In the genomic region with DNA sequence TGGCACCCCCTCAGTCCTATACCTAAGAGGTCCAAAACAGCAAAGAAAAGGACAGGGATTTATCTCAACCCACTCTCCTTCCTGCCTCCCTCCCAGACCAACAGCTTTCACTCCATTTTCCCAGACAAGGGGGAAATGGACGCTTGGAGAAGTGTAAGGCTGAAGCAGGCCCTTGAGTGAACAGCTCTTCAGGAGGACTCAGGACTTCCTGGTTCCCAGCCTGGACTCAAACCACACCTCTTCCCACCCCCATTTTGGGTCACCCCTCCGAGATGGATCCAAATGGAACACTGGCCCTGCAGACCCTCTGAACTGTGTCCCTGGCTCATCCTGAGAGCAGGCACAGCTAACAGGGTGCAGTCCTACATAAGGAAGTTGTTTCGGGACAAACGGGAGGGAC, we compare ENCODE assay signal across 9 cellular contexts. TPM values are rescaled to one million over a fixed set of nuclear protein-coding genes. Genes with fewer than 3 reads are reported as not detected.
DNase-seq lines count a peak whose midpoint lies in the region; ATAC-seq, FAIRE-seq and TF ChIP-seq lines count a peak whose summit lies in the region.
"Had no signal": no experiment of that assay in that cellular context is flagged by ENCODE, and none has a peak within 500 bp of the region (broad histone marks: within the 10 kb centered on the region; RNA-seq: fewer than 3 reads in every experiment).

No MANE protein-coding gene starts in this region.

- no peaks in the 10 kb centered on the region for H3K9me3 Mint-ChIP-seq in activated naive CD4-positive, alpha-beta T cell treated with anti-CD3 and anti-CD28 coated beads, Interleukin-2, amount 10 ng/mL, durations not matched to agents 7 days and 5 days

- H3K27ac Mint-ChIP-seq in activated naive CD4-positive, alpha-beta T cell treated with anti-CD3 and anti-CD28 coated beads, Interleukin-2, amount 10 ng/mL, durations not matched to agents 7 days and 5 days, result peak overlapping the region; percentile 78

- intact Hi-C loops in heart right ventricle (cut with DNase I) (loop anchor here in 4 of 10 donors (1.0 to 5.0 kb wide), 3 partner anchors 36 to 39 kb away; a partner anchor contains a TSS), left cardiac atrium (cut with DNase I) (no loop called here), HepG2 (cut with micrococcal nuclease; ENCODE audit: unreplicated experiment) (no loop called here)

- 2 to 4% methylated on average over 4 of the region's 4 CpGs for WGBS in heart right ventricle, 2 donors
- WGBS in HepG2 (ENCODE audit: low lambda C conversion rate), result 0% methylated on average over 4 of the region's 4 CpGs
- WGBS in tibial nerve, 2 donors, result 0 to 3% methylated on average over 4 of the region's 4 CpGs

- CTCF ChIA-PET in activated naive CD4-positive, alpha-beta T cell treated with anti-CD3 and anti-CD28 coated beads, Interleukin-2, amount 10 ng/mL, durations not matched to agents 7 days and 5 days (lab: Charles Lee), result interaction anchor here (0.6 to 3.0 kb wide), 7 partner anchors 10 to 178 kb away, joined by 3 to 18 read pairs (median 3); no protein-coding TSS in a partner anchor
- CTCF ChIA-PET in HepG2 (lab: Yijun Ruan, JAX; ENCODE audit: low intra/inter-chr PET ratio, low total read pairs), result no interaction called here

- peaks cover 60% of the 10 kb centered on the region for H3K79me2 ChIP-seq in HepG2 (ENCODE audit: insufficient read depth, low read length)

- no peak for TF ChIP-seq CTCF in heart right ventricle (IDR thresholded peaks at IDR 0.05)
- no peak for TF ChIP-seq CTCF in HepG2 (CRISPR knock-in tag; IDR thresholded peaks at IDR 0.05)
- TF ChIP-seq CTCF in tibial nerve (IDR thresholded peaks at IDR 0.05), result no peak

- peak overlapping the region; percentile 92 for H3K4me3 Mint-ChIP-seq in activated naive CD4-positive, alpha-beta T cell treated with anti-CD3 and anti-CD28 coated beads, Interleukin-2, amount 10 ng/mL, durations not matched to agents 7 days and 5 days

- no peak for TF ChIP-seq EP300 in HepG2 (IDR thresholded peaks at IDR 0.05; ENCODE audit: low read depth in 2 of 2, low read length in 2 of 2)
- no peak for TF ChIP-seq EP300 in HepG2 (CRISPR knock-in tag; IDR thresholded peaks at IDR 0.05; ENCODE audit: borderline replicate concordance)
- TF ChIP-seq EP300 in tibial nerve (IDR thresholded peaks at IDR 0.05), result no peak

- no peak for DNase-seq in heart right ventricle
- DNase-seq in left cardiac atrium, result no peak
- DNase-seq in activated naive CD4-positive, alpha-beta T cell treated with anti-CD3 and anti-CD28 coated beads, Interleukin-2, amount 10 ng/mL, durations not matched to agents 7 days and 5 days, result peak; percentile 36
- no peak for DNase-seq in HepG2 (ENCODE audit: low spot score)
- no peak for DNase-seq in tibial nerve (ENCODE audit: low spot score in 2 of 2)
- no peak for DNase-seq in NAMALWA (ENCODE audit: low spot score)
- no peak for DNase-seq in NCI-H526 (lab: John Stamatoyannopoulos, UW)
- DNase-seq in cerebellar nuclear complex (lab: John Stamatoyannopoulos, UW), result no peak

- H3K4me3 ChIP-seq in heart right ventricle (peak overlapping the region in 9 of 10 donors; percentile 74 to 99 (median 98)), HepG2 (replicated peaks in 1 of 3; ENCODE audit: insufficient read depth in 1 of 3, low read depth in 2 of 3, low read length in 3 of 3) (peak overlapping the region; percentile 95 to 100 (median 98)), tibial nerve (peak overlapping the region; percentile 79 to 100 (median 95))

- ATAC-seq in heart right ventricle (no peak), left cardiac atrium (no peak), HepG2 (no peak)

- peaks cover 31% of the 10 kb centered on the region for H3K36me3 Mint-ChIP-seq in activated naive CD4-positive, alpha-beta T cell treated with anti-CD3 and anti-CD28 coated beads, Interleukin-2, amount 10 ng/mL, durations not matched to agents 7 days and 5 days

- no peak for TF ChIP-seq RAD21 in HepG2 (CRISPR knock-in tag; IDR thresholded peaks at IDR 0.05)

- in situ Hi-C loops in HepG2 (cut with HindIII; ENCODE audit: extremely low pct_ligation_motif_present, low pct_unique_long_range_greater_than_20kb), result no loop called here

- peak overlapping the region; percentile 98; the same call in 1 of the 2 replicates for H3K9ac ChIP-seq in HepG2 (ENCODE audit: insufficient read depth, low read depth, low read length)

- POLR2A ChIA-PET in HepG2 (lab: Yijun Ruan, JAX), result interaction anchor here (1.3 to 1.7 kb wide), 3 partner anchors 12 to 207 kb away, joined by 3 to 6 read pairs (median 6); a partner anchor contains a TSS

- no TSS peak for BruUV-seq in HepG2 (replicated peaks; lab: Mats Ljungman, UMichigan)

- H3K4me1 ChIP-seq in heart right ventricle (peaks cover 24 to 63% (median 53%) of the 10 kb centered on the region in 9 donors), HepG2 (ENCODE audit: insufficient read depth, low read length) (peaks cover 49% of the 10 kb centered on the region), tibial nerve (peaks cover 0 to 52% (median 41%) of the 10 kb centered on the region in 4 donors)

- no peak overlapping the region for H2AFZ ChIP-seq in HepG2 (ENCODE audit: low read length)

- H3K27ac ChIP-seq in heart right ventricle, result peak overlapping the region in 8 of 10 donors; percentile 95 to 100 (median 99)
- H3K27ac ChIP-seq in HepG2 (ENCODE audit: extremely low read length, insufficient read depth, low read length), result no peak overlapping the region
- peak overlapping the region in 3 of 4 donors; percentile 44 to 99 (median 93) for H3K27ac ChIP-seq in tibial nerve

- peaks cover 56% of the 10 kb centered on the region for H3K4me1 Mint-ChIP-seq in activated naive CD4-positive, alpha-beta T cell treated with anti-CD3 and anti-CD28 coated beads, Interleukin-2, amount 10 ng/mL, durations not matched to agents 7 days and 5 days

- no peak for FAIRE-seq in HepG2 (lab: Jason Lieb, UNC)
- FAIRE-seq: colon had no signal

- no peak for TF ChIP-seq POLR2A in HepG2 (IDR thresholded peaks at IDR 0.05; ENCODE audit: insufficient read depth in 1 of 2, low read depth in 2 of 2, low read length in 2 of 2)
- TF ChIP-seq POLR2A in tibial nerve (IDR thresholded peaks at IDR 0.05), result no peak

- H3K36me3 ChIP-seq in heart right ventricle (peaks cover 0 to 28% (median 21%) of the 10 kb centered on the region in 9 donors), HepG2 (replicated peaks in 1 of 2; ENCODE audit: control insufficient read depth in 1 of 2, insufficient read depth in 2 of 2, low read length in 2 of 2) (peaks cover 18 to 30% of the 10 kb centered on the region in 2 experiments), tibial nerve (peaks cover 0 to 19% (median 17%) of the 10 kb centered on the region in 3 donors)

- peak overlapping the region; percentile 98 for H3K4me2 ChIP-seq in HepG2 (ENCODE audit: low read depth, low read length)

- H3K9me3 ChIP-seq in heart right ventricle (no peaks in the 10 kb centered on the region), HepG2 (ENCODE audit: low read length) (no peaks in the 10 kb centered on the region), tibial nerve (no peaks in the 10 kb centered on the region)

- H3K27me3 ChIP-seq in heart right ventricle (no peaks in the 10 kb centered on the region), HepG2 (ENCODE audit: control insufficient read depth in 1 of 2, insufficient read depth in 2 of 2, low read length in 2 of 2) (no peaks in the 10 kb centered on the region; a peak in 1 of 5 replicates), tibial nerve (no peaks in the 10 kb centered on the region)

- peaks cover 56% of the 10 kb centered on the region for H4K20me1 ChIP-seq in HepG2 (ENCODE audit: insufficient read depth, low read length)

- peaks cover 5% of the 10 kb centered on the region for H3K27me3 Mint-ChIP-seq in activated naive CD4-positive, alpha-beta T cell treated with anti-CD3 and anti-CD28 coated beads, Interleukin-2, amount 10 ng/mL, durations not matched to agents 7 days and 5 days

RNA-seq across cellular contexts. Expression of a gene that starts 2.7 kb away (rescaled TPM):
- total RNA-seq in heart right ventricle (10 to 100 TPM; 32.6 to 65.3 (median 54.2) TPM), left cardiac atrium (10 to 100 TPM; 44.1 to 47.4 TPM), HepG2 (2016; rRNA removed; fragmentation: Illumina TruSeq; extraction: Trizol) (10.4 and 25.7 TPM in 2 replicates), tibial nerve (100 to 1,000 TPM in 1 of 4 donors, 10 to 100 TPM in 3; 53.5 to 102 (median 76.9) TPM)
- polyA plus RNA-seq in heart right ventricle (10 to 100 TPM in 1 of 2 donors, 1 to 10 TPM in 1; 9.6 to 60.6 TPM), HepG2 (2011; rRNA removed) (8.1 and 8.2 TPM in 2 replicates)
- total RNA-seq in HepG2 (2016; cell fraction: cytosol; rRNA removed; fragmentation: Illumina TruSeq; extraction: Trizol; ENCODE audit: low read depth), result 3.8 and 5.1 TPM in 2 replicates
- total RNA-seq in HepG2 (2016; cell fraction: insoluble cytoplasmic fraction; rRNA removed; fragmentation: Illumina TruSeq; extraction: Trizol), result 9.4 and 20.2 TPM in 2 replicates
- 7.5 and 9.1 TPM in 2 replicates for total RNA-seq in HepG2 (2016; cell fraction: membrane; rRNA removed; fragmentation: Illumina TruSeq; extraction: Trizol)
- total RNA-seq in HepG2 (2016; cell fraction: nucleus; rRNA removed; fragmentation: Illumina TruSeq; extraction: Trizol), result 25.5 and 28.3 TPM in 2 replicates
- polyA plus RNA-seq in HepG2 (2011; cell fraction: cytosol; rRNA removed), result 5.0 and 6.5 TPM in 2 replicates
- polyA plus RNA-seq in HepG2 (2011; cell fraction: nucleus; rRNA removed), result 41.1 and 48.4 TPM in 2 replicates
- 20.0 and 20.6 TPM in 2 replicates for polyA plus RNA-seq in HepG2 (2012)
- polyA plus RNA-seq in HepG2 (2016; cell fraction: cytosol; fragmentation: Illumina TruSeq; extraction: Trizol; ENCODE audit: low read depth), result 0.52 and 0.66 TPM in 2 replicates
- polyA plus RNA-seq in HepG2 (2016; cell fraction: insoluble cytoplasmic fraction; fragmentation: Illumina TruSeq; extraction: Trizol; ENCODE audit: low read depth), result 18.4 and 23.1 TPM in 2 replicates
- 1.3 and 2.4 TPM in 2 replicates for polyA plus RNA-seq in HepG2 (2016; cell fraction: membrane; fragmentation: Illumina TruSeq; extraction: Trizol; ENCODE audit: low read depth)
- 78.2 and 102 TPM in 2 replicates for polyA plus RNA-seq in HepG2 (2016; cell fraction: nucleus; fragmentation: Illumina TruSeq; extraction: Trizol; ENCODE audit: insufficient read depth, low read depth)
- polyA minus RNA-seq in HepG2 (2011; rRNA and poly(A)+ RNA removed; ENCODE audit: low replicate concordance), result 12.2 and 28.0 TPM in 2 replicates
- polyA minus RNA-seq in HepG2 (2011; cell fraction: cytosol; rRNA and poly(A)+ RNA removed), result 19.4 and 23.5 TPM in 2 replicates
- polyA minus RNA-seq in HepG2 (2011; cell fraction: nucleus; rRNA and poly(A)+ RNA removed), result 32.2 and 33.3 TPM in 2 replicates

RNA-seq across cellular contexts. Expression of a gene that starts 11.9 kb away (rescaled TPM):
- total RNA-seq in heart right ventricle (1 to 10 TPM in 2 of 10 donors, under 1 TPM in 6, not detected in 2; 0.23 to 1.9 (median 0.41) TPM), left cardiac atrium (under 1 TPM; 0.24 to 0.41 TPM), HepG2 (2016; rRNA removed; fragmentation: Illumina TruSeq; extraction: Trizol) (1.4 and 1.6 TPM in 2 replicates), tibial nerve (1 to 10 TPM in 2 of 4 donors, not detected in 2; 1.1 to 4.3 TPM)
- polyA plus RNA-seq in heart right ventricle (under 1 TPM; 0.43 to 0.73 TPM), HepG2 (2011; rRNA removed) (2.5 and 2.9 TPM in 2 replicates)
- total RNA-seq in HepG2 (2016; cell fraction: cytosol; rRNA removed; fragmentation: Illumina TruSeq; extraction: Trizol; ENCODE audit: low read depth), result 0.71 and 0.79 TPM in 2 replicates
- 1.5 and 1.9 TPM in 2 replicates for total RNA-seq in HepG2 (2016; cell fraction: insoluble cytoplasmic fraction; rRNA removed; fragmentation: Illumina TruSeq; extraction: Trizol)
- 0.62 and 1.0 TPM in 2 replicates for total RNA-seq in HepG2 (2016; cell fraction: membrane; rRNA removed; fragmentation: Illumina TruSeq; extraction: Trizol)
- total RNA-seq in HepG2 (2016; cell fraction: nucleus; rRNA removed; fragmentation: Illumina TruSeq; extraction: Trizol), result 0.75 and 1.0 TPM in 2 replicates
- polyA plus RNA-seq in HepG2 (2011; cell fraction: cytosol; rRNA removed), result 2.7 and 2.8 TPM in 2 replicates
- 2.0 and 2.7 TPM in 2 replicates for polyA plus RNA-seq in HepG2 (2011; cell fraction: nucleus; rRNA removed)
- polyA plus RNA-seq in HepG2 (2012), result 2.3 and 3.2 TPM in 2 replicates
- 0.21 and 0.42 TPM in 2 replicates for polyA plus RNA-seq in HepG2 (2016; cell fraction: cytosol; fragmentation: Illumina TruSeq; extraction: Trizol; ENCODE audit: low read depth)
- polyA plus RNA-seq in HepG2 (2016; cell fraction: insoluble cytoplasmic fraction; fragmentation: Illumina TruSeq; extraction: Trizol; ENCODE audit: low read depth), result 1.2 and 1.3 TPM in 2 replicates
- polyA plus RNA-seq in HepG2 (2016; cell fraction: membrane; fragmentation: Illumina TruSeq; extraction: Trizol; ENCODE audit: low read depth), result 0.52 and 0.79 TPM in 2 replicates
- 1.3 and 1.8 TPM in 2 replicates for polyA plus RNA-seq in HepG2 (2016; cell fraction: nucleus; fragmentation: Illumina TruSeq; extraction: Trizol; ENCODE audit: insufficient read depth, low read depth)
- 4.3 TPM in 2 replicates for polyA minus RNA-seq in HepG2 (2011; rRNA and poly(A)+ RNA removed; ENCODE audit: low replicate concordance)
- polyA minus RNA-seq in HepG2 (2011; cell fraction: cytosol; rRNA and poly(A)+ RNA removed), result 0.88 and 0.89 TPM in 2 replicates
- 0.62 and 0.90 TPM in 2 replicates for polyA minus RNA-seq in HepG2 (2011; cell fraction: nucleus; rRNA and poly(A)+ RNA removed)

RNA-seq across cellular contexts. Expression of a gene that starts 36.7 kb away (rescaled TPM):
- 1 to 10 TPM in 2 of 10 donors, under 1 TPM in 8; 0.32 to 1.6 (median 0.74) TPM for total RNA-seq in heart right ventricle
- polyA plus RNA-seq in heart right ventricle, result 1 to 10 TPM in 1 of 2 donors, under 1 TPM in 1; 0.37 to 1.2 TPM
- 1 to 10 TPM in 1 of 2 donors, under 1 TPM in 1; 0.97 to 1.0 TPM for total RNA-seq in left cardiac atrium
- total RNA-seq in HepG2 (2016; rRNA removed; fragmentation: Illumina TruSeq; extraction: Trizol), result not detected in 2 replicates
- total RNA-seq in HepG2 (2016; cell fraction: cytosol; rRNA removed; fragmentation: Illumina TruSeq; extraction: Trizol; ENCODE audit: low read depth), result not detected in 2 replicates
- total RNA-seq in HepG2 (2016; cell fraction: insoluble cytoplasmic fraction; rRNA removed; fragmentation: Illumina TruSeq; extraction: Trizol), result not detected in 2 replicates
- total RNA-seq in HepG2 (2016; cell fraction: membrane; rRNA removed; fragmentation: Illumina TruSeq; extraction: Trizol), result not detected in 2 replicates
- total RNA-seq in HepG2 (2016; cell fraction: nucleus; rRNA removed; fragmentation: Illumina TruSeq; extraction: Trizol), result not detected in 2 replicates
- not detected in 2 replicates for polyA plus RNA-seq in HepG2 (2011; rRNA removed)
- polyA plus RNA-seq in HepG2 (2011; cell fraction: cytosol; rRNA removed), result not detected in 2 replicates
- 0.03 and 0.10 TPM in 2 replicates for polyA plus RNA-seq in HepG2 (2011; cell fraction: nucleus; rRNA removed)
- not detected in 2 replicates for polyA plus RNA-seq in HepG2 (2012)
- not detected in 2 replicates for polyA plus RNA-seq in HepG2 (2016; cell fraction: cytosol; fragmentation: Illumina TruSeq; extraction: Trizol; ENCODE audit: low read depth)
- not detected in 2 replicates for polyA plus RNA-seq in HepG2 (2016; cell fraction: insoluble cytoplasmic fraction; fragmentation: Illumina TruSeq; extraction: Trizol; ENCODE audit: low read depth)
- polyA plus RNA-seq in HepG2 (2016; cell fraction: membrane; fragmentation: Illumina TruSeq; extraction: Trizol; ENCODE audit: low read depth), result not detected in 2 replicates
- not detected in 2 replicates for polyA plus RNA-seq in HepG2 (2016; cell fraction: nucleus; fragmentation: Illumina TruSeq; extraction: Trizol; ENCODE audit: insufficient read depth, low read depth)
- polyA minus RNA-seq in HepG2 (2011; rRNA and poly(A)+ RNA removed; ENCODE audit: low replicate concordance), result 0.07 TPM in 1 of 2 replicates, not detected in the other
- not detected in 2 replicates for polyA minus RNA-seq in HepG2 (2011; cell fraction: cytosol; rRNA and poly(A)+ RNA removed)
- 0.12 TPM in 1 of 2 replicates, not detected in the other for polyA minus RNA-seq in HepG2 (2011; cell fraction: nucleus; rRNA and poly(A)+ RNA removed)
- total RNA-seq in tibial nerve, result 10 to 100 TPM; 55.5 to 94.7 (median 60.1) TPM

RNA-seq across cellular contexts. Expression of a gene that starts 39.3 kb away (rescaled TPM):
- 100 to 1,000 TPM in 5 of 10 donors, 10 to 100 TPM in 5; 79.4 to 110 (median 100) TPM for total RNA-seq in heart right ventricle
- polyA plus RNA-seq in heart right ventricle, result 10 to 100 TPM; 71.0 to 77.5 TPM
- 10 to 100 TPM; 70.2 to 72.2 TPM for total RNA-seq in left cardiac atrium
- total RNA-seq in HepG2 (2016; rRNA removed; fragmentation: Illumina TruSeq; extraction: Trizol), result 32.8 and 37.6 TPM in 2 replicates
- total RNA-seq in HepG2 (2016; cell fraction: cytosol; rRNA removed; fragmentation: Illumina TruSeq; extraction: Trizol; ENCODE audit: low read depth), result 9.1 and 11.2 TPM in 2 replicates
- 30.6 and 39.9 TPM in 2 replicates for total RNA-seq in HepG2 (2016; cell fraction: insoluble cytoplasmic fraction; rRNA removed; fragmentation: Illumina TruSeq; extraction: Trizol)
- 19.3 and 21.1 TPM in 2 replicates for total RNA-seq in HepG2 (2016; cell fraction: membrane; rRNA removed; fragmentation: Illumina TruSeq; extraction: Trizol)
- total RNA-seq in HepG2 (2016; cell fraction: nucleus; rRNA removed; fragmentation: Illumina TruSeq; extraction: Trizol), result 16.7 and 19.6 TPM in 2 replicates
- 21.2 and 26.1 TPM in 2 replicates for polyA plus RNA-seq in HepG2 (2011; rRNA removed)
- 18.5 and 26.3 TPM in 2 replicates for polyA plus RNA-seq in HepG2 (2011; cell fraction: cytosol; rRNA removed)
- 8.8 and 11.6 TPM in 2 replicates for polyA plus RNA-seq in HepG2 (2011; cell fraction: nucleus; rRNA removed)
- 20.2 and 21.7 TPM in 2 replicates for polyA plus RNA-seq in HepG2 (2012)
- 7.6 and 8.8 TPM in 2 replicates for polyA plus RNA-seq in HepG2 (2016; cell fraction: cytosol; fragmentation: Illumina TruSeq; extraction: Trizol; ENCODE audit: low read depth)
- 38.7 and 40.2 TPM in 2 replicates for polyA plus RNA-seq in HepG2 (2016; cell fraction: insoluble cytoplasmic fraction; fragmentation: Illumina TruSeq; extraction: Trizol; ENCODE audit: low read depth)
- polyA plus RNA-seq in HepG2 (2016; cell fraction: membrane; fragmentation: Illumina TruSeq; extraction: Trizol; ENCODE audit: low read depth), result 14.5 and 16.2 TPM in 2 replicates
- polyA plus RNA-seq in HepG2 (2016; cell fraction: nucleus; fragmentation: Illumina TruSeq; extraction: Trizol; ENCODE audit: insufficient read depth, low read depth), result 24.6 and 24.9 TPM in 2 replicates
- polyA minus RNA-seq in HepG2 (2011; rRNA and poly(A)+ RNA removed; ENCODE audit: low replicate concordance), result 11.5 and 73.4 TPM in 2 replicates
- 7.8 and 9.5 TPM in 2 replicates for polyA minus RNA-seq in HepG2 (2011; cell fraction: cytosol; rRNA and poly(A)+ RNA removed)
- 11.6 TPM in 2 replicates for polyA minus RNA-seq in HepG2 (2011; cell fraction: nucleus; rRNA and poly(A)+ RNA removed)
- total RNA-seq in tibial nerve, result 10 to 100 TPM; 40.6 to 60.7 (median 46.1) TPM

RNA-seq across cellular contexts. Expression of a gene that starts 52.8 kb away (rescaled TPM):
- 10 to 100 TPM; 21.5 to 51.8 (median 30.8) TPM for total RNA-seq in heart right ventricle
- polyA plus RNA-seq in heart right ventricle, result 10 to 100 TPM; 24.8 to 47.0 TPM
- total RNA-seq in left cardiac atrium, result 10 to 100 TPM; 24.4 to 46.0 TPM
- 7.3 and 12.2 TPM in 2 replicates for total RNA-seq in HepG2 (2016; rRNA removed; fragmentation: Illumina TruSeq; extraction: Trizol)
- total RNA-seq in HepG2 (2016; cell fraction: cytosol; rRNA removed; fragmentation: Illumina TruSeq; extraction: Trizol; ENCODE audit: low read depth), result 9.1 and 9.7 TPM in 2 replicates
- total RNA-seq in HepG2 (2016; cell fraction: insoluble cytoplasmic fraction; rRNA removed; fragmentation: Illumina TruSeq; extraction: Trizol), result 5.5 and 14.0 TPM in 2 replicates
- total RNA-seq in HepG2 (2016; cell fraction: membrane; rRNA removed; fragmentation: Illumina TruSeq; extraction: Trizol), result 8.8 and 9.7 TPM in 2 replicates
- 21.8 and 27.5 TPM in 2 replicates for total RNA-seq in HepG2 (2016; cell fraction: nucleus; rRNA removed; fragmentation: Illumina TruSeq; extraction: Trizol)
- 65.9 and 79.6 TPM in 2 replicates for polyA plus RNA-seq in HepG2 (2011; rRNA removed)
- 25.4 and 26.4 TPM in 2 replicates for polyA plus RNA-seq in HepG2 (2011; cell fraction: cytosol; rRNA removed)
- polyA plus RNA-seq in HepG2 (2011; cell fraction: nucleus; rRNA removed), result 362 and 407 TPM in 2 replicates
- polyA plus RNA-seq in HepG2 (2012), result 51.5 and 57.5 TPM in 2 replicates
- polyA plus RNA-seq in HepG2 (2016; cell fraction: cytosol; fragmentation: Illumina TruSeq; extraction: Trizol; ENCODE audit: low read depth), result 2.1 and 2.4 TPM in 2 replicates
- 4.7 TPM in 2 replicates for polyA plus RNA-seq in HepG2 (2016; cell fraction: insoluble cytoplasmic fraction; fragmentation: Illumina TruSeq; extraction: Trizol; ENCODE audit: low read depth)
- 5.1 and 8.4 TPM in 2 replicates for polyA plus RNA-seq in HepG2 (2016; cell fraction: membrane; fragmentation: Illumina TruSeq; extraction: Trizol; ENCODE audit: low read depth)
- polyA plus RNA-seq in HepG2 (2016; cell fraction: nucleus; fragmentation: Illumina TruSeq; extraction: Trizol; ENCODE audit: insufficient read depth, low read depth), result 41.9 and 51.4 TPM in 2 replicates
- 29.1 and 80.1 TPM in 2 replicates for polyA minus RNA-seq in HepG2 (2011; rRNA and poly(A)+ RNA removed; ENCODE audit: low replicate concordance)
- 14.6 and 15.4 TPM in 2 replicates for polyA minus RNA-seq in HepG2 (2011; cell fraction: cytosol; rRNA and poly(A)+ RNA removed)
- 87.2 and 109 TPM in 2 replicates for polyA minus RNA-seq in HepG2 (2011; cell fraction: nucleus; rRNA and poly(A)+ RNA removed)
- total RNA-seq in tibial nerve, result 10 to 100 TPM; 50.3 to 97.5 (median 73.0) TPM

Comparison
In these comparisons a context has a peak if more than half of its experiments do, and no peak if none do; other contexts are left out.
1. RNA of a gene that starts 36.7 kb away (total RNA-seq): 55.5 to 94.7 TPM in tibial nerve; 0.97 to 1.0 TPM in left cardiac atrium, 0.32 to 1.6 TPM in heart right ventricle and not detected in HepG2; every median in the first group is over 10 times any median in the second.
2. Peak in every context shown above with its lines, with median percentiles within 50 percentile points of each other: H3K4me3 ChIP-seq.